Comparison of ENCODE assay signal across 17 cellular contexts in the genomic region with DNA sequence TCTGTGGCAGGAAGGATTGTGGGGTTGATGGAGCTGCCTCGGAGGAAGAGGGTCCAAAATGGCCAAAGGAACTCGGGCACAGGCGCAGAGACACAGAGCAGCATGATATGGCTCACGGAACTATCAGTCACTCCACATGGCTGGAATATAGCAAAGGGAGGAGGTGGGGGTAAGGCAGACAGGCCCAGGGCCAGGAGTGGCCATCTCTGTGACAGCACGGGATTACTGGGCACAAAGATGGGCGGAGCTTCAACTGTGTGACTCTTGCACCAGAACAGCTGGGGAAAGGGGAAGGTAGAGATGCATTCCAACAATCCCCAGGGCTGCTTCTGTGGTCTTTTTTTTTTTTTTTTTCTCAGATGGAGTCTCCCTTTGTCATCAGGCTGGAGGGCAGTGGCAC. TPM values are rescaled to one million over a fixed set of nuclear protein-coding genes. Genes with fewer than 3 reads are reported as not detected.
A peak's percentile ranks its signal among the peaks of the same experiment; 100 is the strongest.
DNase-seq lines count a peak whose midpoint lies in the region; ATAC-seq, FAIRE-seq and TF ChIP-seq lines count a peak whose summit lies in the region.
"Had no signal": no experiment of that assay in that cellular context is flagged by ENCODE, and none has a peak within 500 bp of the region (broad histone marks: within the 10 kb centered on the region; RNA-seq: fewer than 3 reads in every experiment).

No MANE protein-coding gene starts in this region.

- TF ChIP-seq POLR2A in A549 (IDR thresholded peaks at IDR 0.05; ENCODE audit: low read length) = no peak

- H3K4me3 ChIP-seq in A549 (no peak overlapping the region), coronary artery (no peak overlapping the region), colonic mucosa (no peak overlapping the region)
- H3K4me3 ChIP-seq: K562, SJSA1 had no signal

- CTCF ChIA-PET in A549 (lab: Yijun Ruan, JAX) = interaction anchor here (1.0 to 1.4 kb wide), 3 partner anchors 13 to 24 kb away, joined by 3 to 6 read pairs (median 3); a partner anchor contains a TSS

- POLR2A ChIA-PET in A549 (lab: Yijun Ruan, JAX) = no interaction called here

- no peak for TF ChIP-seq EP300 in A549 (IDR thresholded peaks at IDR 0.05)

- no peaks in the 10 kb centered on the region for H3K36me3 ChIP-seq in colonic mucosa

- no peak for TF ChIP-seq RAD21 in A549 (conservative IDR thresholded peaks at IDR 0.05 in 1 of 2, IDR thresholded peaks at IDR 0.05 in 1 of 2)

- no peak for FAIRE-seq in A549 (lab: Jason Lieb, UNC)
- FAIRE-seq: K562 had no signal

- no peak overlapping the region for H3K9ac ChIP-seq in colonic mucosa (ENCODE audit: low read depth in 2 of 2, low read length in 2 of 2)

- no peak for DNase-seq in A549 (ENCODE audit: low read depth in 1 of 2, low spot score in 1 of 2)
- DNase-seq in H4 (ENCODE audit: low spot score) = peak; percentile 49
- DNase-seq in coronary artery (ENCODE audit: low spot score) = no peak
- DNase-seq in mesenteric fat pad (ENCODE audit: low spot score) = peak; percentile 53
- no peak for DNase-seq in germinal center (ENCODE audit: low spot score)
- DNase-seq in DMS79 (lab: John Stamatoyannopoulos, UW) = no peak
- no peak for DNase-seq in DMS153 treated with DMSO at 0.1 percent for 48 hours (lab: John Stamatoyannopoulos, UW; ENCODE audit: unreplicated experiment)
- DNase-seq in colonic mucosa = no peak
- DNase-seq: activated CD4-positive, alpha-beta T cell treated with anti-CD3 and anti-CD28 coated beads, Interleukin-2, amount 50 U/mL, for 1 hour; activated naive CD8-positive, alpha-beta T cell treated with anti-CD3 and anti-CD28 coated beads, Interleukin-2, amount 50 U/mL, for 24 hours; Calu3; islet precursor cell; NCI-H1105 treated with DMSO at 0.1 percent for 48 hours; stimulated activated CD4-positive, alpha-beta T cell treated with anti-CD3 and anti-CD28 coated beads, Interleukin-12 subunit alpha, Interleukin-12 subunit beta, amount 100 ng/mL, for 4 hours; stimulated activated naive CD4-positive, alpha-beta T cell had no signal

- H3K27me3 ChIP-seq in colonic mucosa = no peaks in the 10 kb centered on the region
- H3K27me3 ChIP-seq: SJSA1 had no signal

- H3K4me2 ChIP-seq in A549 = no peak overlapping the region

- H3K9me3 ChIP-seq in A549 = no peaks in the 10 kb centered on the region
- H3K9me3 ChIP-seq in colonic mucosa = no peaks in the 10 kb centered on the region
- H3K9me3 ChIP-seq: SJSA1 had no signal

- intact Hi-C loops in colonic mucosa (cut with DNase I) = no loop called here

- no peak for TF ChIP-seq CTCF in A549 (IDR thresholded peaks at IDR 0.05)
- TF ChIP-seq CTCF in coronary artery (IDR thresholded peaks at IDR 0.05) = no peak
- TF ChIP-seq CTCF in colonic mucosa (IDR thresholded peaks at IDR 0.05) = no peak

- H3K27ac ChIP-seq in A549 (no peak overlapping the region), coronary artery (peak overlapping the region; percentile 78 to 83), colonic mucosa (no peak overlapping the region)
- H3K27ac ChIP-seq: SJSA1 had no signal

- no peaks in the 10 kb centered on the region; the same call in 2 of the 3 replicates for H3K4me1 ChIP-seq in A549
- H3K4me1 ChIP-seq in colonic mucosa = no peaks in the 10 kb centered on the region

- ATAC-seq in A549 = peak; percentile 30 to 32; a peak in 2 of 6 replicates
- ATAC-seq: activated naive CD8-positive, alpha-beta T cell treated with anti-CD3 and anti-CD28 coated beads, Interleukin-2, amount 50 U/mL, for 24 hours; K562 had no signal

- 89% methylated on average over 6 of the region's 6 CpGs for WGBS in A549 (ENCODE audit: missing lambda C conversion rate)

TF ChIP-seq in A549, 52 proteins besides CTCF, POLR2A, EP300 and RAD21:
- no peak for TF ChIP-seq SREBF2 (IDR thresholded peaks at IDR 0.05)
- no peak for TF ChIP-seq NR3C1 (IDR thresholded peaks at IDR 0.05)
- TF ChIP-seq PHF8 (IDR thresholded peaks at IDR 0.05; ENCODE audit: borderline replicate concordance, low read depth) = no peak
- no peak for TF ChIP-seq SMC3 (IDR thresholded peaks at IDR 0.05)
- no peak for TF ChIP-seq CEBPB (IDR thresholded peaks at IDR 0.05)
- no peak for TF ChIP-seq CHD4 (IDR thresholded peaks at IDR 0.05; ENCODE audit: borderline replicate concordance)
- no peak for TF ChIP-seq RNF2 (IDR thresholded peaks at IDR 0.05; ENCODE audit: borderline replicate concordance, low read depth)
- no peak for TF ChIP-seq MAZ (IDR thresholded peaks at IDR 0.05; ENCODE audit: borderline replicate concordance, low read depth, low read length)

RNA-seq across cellular contexts. Expression of a gene that starts 24.8 kb away (rescaled TPM):
- polyA plus RNA-seq in A549 (2011; rRNA removed) = 30.8 and 37.7 TPM in 2 replicates
- polyA plus RNA-seq in A549 (2012; cell fraction: cytosol; rRNA removed) = 21.3 and 27.9 TPM in 2 replicates
- 21.1 and 28.4 TPM in 2 replicates for polyA plus RNA-seq in A549 (2012; cell fraction: nucleus; rRNA removed)
- 29.2 to 30.6 TPM (median 29.7 TPM) in 3 replicates for polyA plus RNA-seq in A549 (2017; fragmentation: RNase III; extraction: RNeasy Plus Mini Kit Qiagen cat#74134 plus additional on column Dnase treatment)
- polyA minus RNA-seq in A549 (2011; rRNA and poly(A)+ RNA removed) = 94.4 and 118 TPM in 2 replicates
- total RNA-seq in H4 (2014; rRNA removed; shearing (Covaris generic)) = 18.3 and 18.5 TPM in 2 replicates
- 32.5 TPM for total RNA-seq in mesenteric fat pad
- 10 to 100 TPM in 1 of 2 donors, 1 to 10 TPM in 1; 3.6 to 14.2 TPM for total RNA-seq in colonic mucosa

Comparison
In these comparisons a context has a peak if more than half of its experiments do, and no peak if none do; other contexts are left out.
1. DNase-seq: peak in H4 (single experiment) and mesenteric fat pad (single experiment); none in A549 (0 of 2), coronary artery (single experiment), germinal center (single experiment), DMS79 (single experiment), DMS153 treated with DMSO at 0.1 percent for 48 hours (single experiment) and colonic mucosa (single experiment).
2. H3K27ac ChIP-seq: peak in coronary artery (2 of 2); none in A549 (0 of 2) and colonic mucosa (single experiment).